1 cellular context compared by ENCODE assay signal in genomic region chrX:16664626-16665025, GRCh38.
TF ChIP-seq lines count a peak whose summit lies in the region.

No MANE protein-coding gene starts in this region.

TF ChIP-seq in HCT116, 20 proteins besides CTCF, POLR2A, EP300 and RAD21 (continued from another document):
- TF ChIP-seq ELF1 (IDR thresholded peaks at IDR 0.05; ENCODE audit: borderline replicate concordance, low read depth), result no peak
- no peak for TF ChIP-seq ZBTB33 (IDR thresholded peaks at IDR 0.05; ENCODE audit: extremely low read depth, insufficient replicate concordance, low read length)
- no peak for TF ChIP-seq TCF7L2 (IDR thresholded peaks at IDR 0.05; ENCODE audit: borderline replicate concordance, extremely low read depth, insufficient read depth, insufficient read length)
- no peak for TF ChIP-seq CBX3 (IDR thresholded peaks at IDR 0.05; ENCODE audit: low read depth)
- TF ChIP-seq CEBPB (IDR thresholded peaks at IDR 0.05; ENCODE audit: low read depth), result no peak
- TF ChIP-seq SP1 (IDR thresholded peaks at IDR 0.05; ENCODE audit: low read depth), result no peak
- TF ChIP-seq SIN3A (IDR thresholded peaks at IDR 0.05; ENCODE audit: low read depth), result no peak
- TF ChIP-seq POLR2AphosphoS5 (IDR thresholded peaks at IDR 0.05; ENCODE audit: low read depth, low read length), result no peak
